ENCODE assay signal across 21 cellular contexts in the genomic region with DNA sequence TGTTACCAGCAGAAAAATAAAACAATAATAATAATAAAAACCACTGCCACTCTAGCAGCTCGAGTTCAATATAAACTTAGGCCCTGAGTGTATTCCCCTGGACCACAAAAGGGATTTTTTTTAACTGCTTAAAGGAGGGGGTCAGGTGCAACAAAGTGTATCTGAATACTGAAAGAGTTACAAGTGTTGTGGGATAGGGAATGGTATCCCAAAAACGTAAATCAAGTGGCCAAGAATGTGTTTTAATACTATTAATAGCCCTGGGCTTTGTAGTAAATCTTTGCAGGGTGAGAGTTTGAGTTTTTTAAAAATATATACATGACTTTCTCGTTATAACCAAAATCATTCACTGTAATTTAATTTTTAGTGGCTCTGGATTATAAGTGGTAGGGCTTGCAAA.
A peak's percentile ranks its signal among the peaks of the same experiment; 100 is the strongest.
DNase-seq lines count a peak whose midpoint lies in the region; ATAC-seq and TF ChIP-seq lines count a peak whose summit lies in the region.
"Had no signal": no experiment of that assay in that cellular context is flagged by ENCODE, and none has a peak within 500 bp of the region (broad histone marks: within the 10 kb centered on the region; RNA-seq: fewer than 3 reads in every experiment).

No MANE protein-coding gene starts in this region.

- no TSS peak for BruUV-seq in MCF 10A (replicated peaks; lab: Mats Ljungman, UMichigan)

- TF ChIP-seq CTCF in thoracic aorta (IDR thresholded peaks at IDR 0.05) (no peak), MCF 10A (IDR thresholded peaks at IDR 0.05; ENCODE audit: unreplicated experiment) (no peak)

- H3K27ac ChIP-seq in right cardiac atrium (ENCODE audit: low read length) (no peak overlapping the region), thoracic aorta (no peak overlapping the region)
- H3K27ac ChIP-seq: BLaER1 treated with 17β-estradiol and CSF1 and Interleukin-3, amounts not matched to agents 10 nM and 100 nM had no signal

- H3K4me3 ChIP-seq in right cardiac atrium (ENCODE audit: low read length) = no peak overlapping the region
- peak overlapping the region; percentile 27 for H3K4me3 ChIP-seq in thoracic aorta
- H3K4me3 ChIP-seq: BLaER1 treated with 17β-estradiol and CSF1 and Interleukin-3, amounts not matched to agents 10 nM and 100 nM had no signal

- H3K9me3 ChIP-seq in right cardiac atrium (ENCODE audit: control insufficient read depth, low read length) = no peaks in the 10 kb centered on the region
- no peaks in the 10 kb centered on the region for H3K9me3 ChIP-seq in thoracic aorta

- no peaks in the 10 kb centered on the region for H3K27me3 Mint-ChIP-seq in MCF 10A (ENCODE audit: insufficient read depth, unreplicated experiment)
- no peaks in the 10 kb centered on the region for H3K27me3 Mint-ChIP-seq in activated CD8-positive, alpha-beta T cell treated with anti-CD3 and anti-CD28 coated beads, Interleukin-2, amount 10 ng/mL, durations not matched to agents 7 days and 5 days (ENCODE audit: low read depth)
- H3K27me3 Mint-ChIP-seq: CD4-positive, alpha-beta T cell; IgD-negative memory B cell had no signal

- no peaks in the 10 kb centered on the region for H3K36me3 ChIP-seq in thoracic aorta
- H3K36me3 ChIP-seq: BLaER1 treated with 17β-estradiol and CSF1 and Interleukin-3, amounts not matched to agents 10 nM and 100 nM had no signal

- ATAC-seq in Right ventricle myocardium superior (ENCODE audit: poor library complexity) (peak; percentile 83), right cardiac atrium (no peak), thoracic aorta (ENCODE audit: insufficient number of reproducible peaks, low FRiP score, low read depth) (no peak)
- ATAC-seq in activated CD8-positive, alpha-beta T cell treated with anti-CD3 and anti-CD28 coated beads, Interleukin-2, amount 10 ng/mL, durations not matched to agents 7 days and 5 days = no peak

- POLR2A ChIA-PET in MCF 10A (lab: Yijun Ruan, JAX) = no interaction called here
- POLR2A ChIA-PET in activated CD8-positive, alpha-beta T cell treated with anti-CD3 and anti-CD28 coated beads, Interleukin-2, amount 10 ng/mL, durations not matched to agents 7 days and 5 days (lab: Charles Lee) = no interaction called here

- DNase-seq in Right ventricle myocardium superior (no peak), right cardiac atrium (no peak), astrocyte of the hippocampus (ENCODE audit: low read depth, low spot score) (peak; percentile 20), left kidney (ENCODE audit: low read depth, low spot score) (peak; percentile 2), thoracic aorta (ENCODE audit: low spot score) (no peak), NCI-H1105 treated with DMSO at 0.1 percent for 48 hours (lab: John Stamatoyannopoulos, UW) (no peak), MCF 10A (ENCODE audit: unreplicated experiment) (no peak)
- no peak for DNase-seq in activated CD8-positive, alpha-beta T cell treated with anti-CD3 and anti-CD28 coated beads, Interleukin-2, amount 10 ng/mL, durations not matched to agents 7 days and 5 days
- DNase-seq: 8988T; AML-193; CD4-positive, alpha-beta T cell; MV-4-11; NCI-H1105; NCI-H146; NCI-H1930; NCI-H2107; NCI-H524; RPMI8226; SHP77 treated with DMSO at 0.1 percent for 48 hours had no signal

- H3K9me3 Mint-ChIP-seq in MCF 10A (ENCODE audit: unreplicated experiment) = no peaks in the 10 kb centered on the region
- peaks cover 3% of the 10 kb centered on the region for H3K9me3 Mint-ChIP-seq in activated CD8-positive, alpha-beta T cell treated with anti-CD3 and anti-CD28 coated beads, Interleukin-2, amount 10 ng/mL, durations not matched to agents 7 days and 5 days (ENCODE audit: insufficient read depth)

- intact Hi-C loops in Right ventricle myocardium superior (cut with DNase I) = no loop called here
- intact Hi-C loops in right cardiac atrium (cut with DNase I) = no loop called here
- intact Hi-C loops in MCF 10A (cut with micrococcal nuclease) = no loop called here

- no peaks in the 10 kb centered on the region for H3K36me3 Mint-ChIP-seq in MCF 10A (ENCODE audit: insufficient read depth, unreplicated experiment)
- no peaks in the 10 kb centered on the region for H3K36me3 Mint-ChIP-seq in activated CD8-positive, alpha-beta T cell treated with anti-CD3 and anti-CD28 coated beads, Interleukin-2, amount 10 ng/mL, durations not matched to agents 7 days and 5 days (ENCODE audit: low read depth)
- H3K36me3 Mint-ChIP-seq: IgD-negative memory B cell had no signal

- no peaks in the 10 kb centered on the region for H3K27me3 ChIP-seq in right cardiac atrium (ENCODE audit: control insufficient read depth, insufficient read depth)
- no peaks in the 10 kb centered on the region for H3K27me3 ChIP-seq in thoracic aorta (replicated peaks; ENCODE audit: insufficient read depth)
- H3K27me3 ChIP-seq: BLaER1 treated with 17β-estradiol and CSF1 and Interleukin-3, amounts not matched to agents 10 nM and 100 nM had no signal

- H3K4me1 ChIP-seq in right cardiac atrium (ENCODE audit: control insufficient read depth, insufficient read depth, low read length) (no peaks in the 10 kb centered on the region), thoracic aorta (ENCODE audit: control insufficient read depth in 1 of 2, low read depth in 2 of 2) (peaks cover 7 to 25% of the 10 kb centered on the region in 2 donors)
- H3K4me1 ChIP-seq: BLaER1 treated with 17β-estradiol and CSF1 and Interleukin-3, amounts not matched to agents 10 nM and 100 nM had no signal

- H3K4me3 Mint-ChIP-seq in MCF 10A (ENCODE audit: unreplicated experiment) = no peak overlapping the region
- no peak overlapping the region for H3K4me3 Mint-ChIP-seq in activated CD8-positive, alpha-beta T cell treated with anti-CD3 and anti-CD28 coated beads, Interleukin-2, amount 10 ng/mL, durations not matched to agents 7 days and 5 days
- H3K4me3 Mint-ChIP-seq: CD4-positive, alpha-beta T cell; IgD-negative memory B cell had no signal

- peaks cover 13% of the 10 kb centered on the region for H3K4me1 Mint-ChIP-seq in MCF 10A (ENCODE audit: insufficient read depth, unreplicated experiment)
- H3K4me1 Mint-ChIP-seq in activated CD8-positive, alpha-beta T cell treated with anti-CD3 and anti-CD28 coated beads, Interleukin-2, amount 10 ng/mL, durations not matched to agents 7 days and 5 days (ENCODE audit: low read depth) = no peaks in the 10 kb centered on the region
- H3K4me1 Mint-ChIP-seq: IgD-negative memory B cell had no signal

- CTCF ChIA-PET in MCF 10A (lab: Yijun Ruan, JAX) = interaction anchor here (0.6 to 0.9 kb wide), 2 partner anchors 814 to 1460 kb away, joined by 3 to 5 read pairs; no protein-coding TSS in a partner anchor
- CTCF ChIA-PET in activated CD8-positive, alpha-beta T cell treated with anti-CD3 and anti-CD28 coated beads, Interleukin-2, amount 10 ng/mL, durations not matched to agents 7 days and 5 days (lab: Charles Lee) = no interaction called here

- 35% methylated on average over 3 of the region's 3 CpGs for WGBS in right cardiac atrium

- H3K27ac Mint-ChIP-seq in MCF 10A (ENCODE audit: low read depth, unreplicated experiment) = no peak overlapping the region
- H3K27ac Mint-ChIP-seq in activated CD8-positive, alpha-beta T cell treated with anti-CD3 and anti-CD28 coated beads, Interleukin-2, amount 10 ng/mL, durations not matched to agents 7 days and 5 days = no peak overlapping the region
- H3K27ac Mint-ChIP-seq: CD4-positive, alpha-beta T cell; IgD-negative memory B cell had no signal

Comparison
In these comparisons a context has a peak if more than half of its experiments do, and no peak if none do; other contexts are left out.
1. DNase-seq: peak in astrocyte of the hippocampus (single experiment) and left kidney (single experiment); none in Right ventricle myocardium superior (single experiment), right cardiac atrium (0 of 3), thoracic aorta (single experiment), NCI-H1105 treated with DMSO at 0.1 percent for 48 hours (single experiment), MCF 10A (single experiment) and activated CD8-positive, alpha-beta T cell treated with anti-CD3 and anti-CD28 coated beads, Interleukin-2, amount 10 ng/mL, durations not matched to agents 7 days and 5 days (single experiment).